1 cellular context compared by ENCODE assay signal in genomic region chr17:60135160-60135950, GRCh38.
A peak's percentile ranks its signal among the peaks of the same experiment; 100 is the strongest.
TF ChIP-seq lines count a peak whose summit lies in the region.

No MANE protein-coding gene starts in this region.

TF ChIP-seq in HepG2, 621 proteins besides CTCF, POLR2A, EP300 and RAD21 (continued from another document and continues in another):
- TF ChIP-seq KLF12 (CRISPR knock-in tag; IDR thresholded peaks at IDR 0.05; ENCODE audit: borderline replicate concordance) (peak; percentile 85; the same call in 1 of the 2 replicates), ZNF101 (CRISPR knock-in tag; IDR thresholded peaks at IDR 0.05; ENCODE audit: borderline replicate concordance, low read depth) (0 out of 2 replicates have a peak, but pooled peaks have one; percentile 24), ZFP1 (CRISPR knock-in tag; IDR thresholded peaks at IDR 0.05) (no peak), ZBTB42 (CRISPR knock-in tag; IDR thresholded peaks at IDR 0.05) (no peak), BRF2 (CRISPR knock-in tag; IDR thresholded peaks at IDR 0.05) (no peak), SMC3 (IDR thresholded peaks at IDR 0.05; ENCODE audit: low read length) (no peak), GTF2F1 (IDR thresholded peaks at IDR 0.05; ENCODE audit: low read length) (no peak), MXI1 (IDR thresholded peaks at IDR 0.05; ENCODE audit: borderline replicate concordance, low read depth, low read length) (no peak; the same call in 2 of the 3 replicates), MIER3 (CRISPR knock-in tag; IDR thresholded peaks at IDR 0.05; ENCODE audit: borderline replicate concordance) (peak; percentile 61; the same call in 1 of the 2 replicates), NR3C1 (CRISPR knock-in tag; IDR thresholded peaks at IDR 0.05) (no peak), CCAR2 (optimal IDR thresholded peaks at IDR 0.05; ENCODE audit: low read depth, low read length) (no peak), ZSCAN21 (CRISPR knock-in tag; IDR thresholded peaks at IDR 0.05; ENCODE audit: borderline replicate concordance) (no peak), FOXM1 (CRISPR knock-in tag; IDR thresholded peaks at IDR 0.05) (peak; percentile 92), ADNP (CRISPR knock-in tag; IDR thresholded peaks at IDR 0.05) (no peak; the same call in 1 of the 2 replicates), HNF4A (CRISPR knock-in tag; IDR thresholded peaks at IDR 0.05) (peak; percentile 41; the same call in 1 of the 2 replicates), ZNF431 (CRISPR knock-in tag; IDR thresholded peaks at IDR 0.05; ENCODE audit: borderline replicate concordance, low read depth) (no peak; the same call in 1 of the 2 replicates), RFXANK (CRISPR knock-in tag; IDR thresholded peaks at IDR 0.05) (no peak), ZNF382 (CRISPR knock-in tag; IDR thresholded peaks at IDR 0.05; ENCODE audit: borderline replicate concordance) (no peak), FOXO1 (CRISPR knock-in tag; IDR thresholded peaks at IDR 0.05) (no peak), ZNF260 (CRISPR knock-in tag; IDR thresholded peaks at IDR 0.05; ENCODE audit: borderline replicate concordance, low read depth) (peak; percentile 85; the same call in 1 of the 2 replicates), GZF1 (CRISPR knock-in tag; IDR thresholded peaks at IDR 0.05) (no peak), ARNT (IDR thresholded peaks at IDR 0.05) (no peak), NFKB2 (CRISPR knock-in tag; IDR thresholded peaks at IDR 0.05; ENCODE audit: borderline replicate concordance) (peak; percentile 98), TCF12 (IDR thresholded peaks at IDR 0.05) (no peak), TCF12 (CRISPR knock-in tag; IDR thresholded peaks at IDR 0.05) (no peak), JUN (CRISPR knock-in tag; IDR thresholded peaks at IDR 0.05) (no peak), HNRNPL (IDR thresholded peaks at IDR 0.05; ENCODE audit: low read depth, low read length) (no peak), KLF16 (CRISPR knock-in tag; IDR thresholded peaks at IDR 0.05) (peak in 1 of 2 experiments; percentile 60; a peak in 1 of 4 replicates), ZNF839 (CRISPR knock-in tag; IDR thresholded peaks at IDR 0.05; ENCODE audit: borderline replicate concordance) (peak; percentile 58; the same call in 1 of the 2 replicates), PLRG1 (conservative IDR thresholded peaks at IDR 0.05) (no peak), ZNF430 (CRISPR knock-in tag; IDR thresholded peaks at IDR 0.05) (no peak), ZNF598 (CRISPR knock-in tag; IDR thresholded peaks at IDR 0.05; ENCODE audit: borderline replicate concordance) (0 out of 2 replicates have a peak, but pooled peaks have one; percentile 88), ZNF354B (CRISPR knock-in tag; IDR thresholded peaks at IDR 0.05) (no peak), TBL1XR1 (IDR thresholded peaks at IDR 0.05; ENCODE audit: borderline replicate concordance, low read length, partially characterized antibody) (no peak), GABPB1 (CRISPR knock-in tag; IDR thresholded peaks at IDR 0.05) (peak; percentile 85), ZNF558 (CRISPR knock-in tag; IDR thresholded peaks at IDR 0.05; ENCODE audit: borderline replicate concordance) (no peak), SYNCRIP (IDR thresholded peaks at IDR 0.05; ENCODE audit: insufficient read depth, low read depth, low read length) (no peak), HOXA3 (CRISPR knock-in tag; IDR thresholded peaks at IDR 0.05) (peak; percentile 91), TBP (CRISPR knock-in tag; IDR thresholded peaks at IDR 0.05) (peak; percentile 52; the same call in 1 of the 2 replicates), ARID2 (CRISPR knock-in tag; IDR thresholded peaks at IDR 0.05; ENCODE audit: borderline replicate concordance) (peak; percentile 62; the same call in 1 of the 2 replicates), ZMYM2 (CRISPR knock-in tag; IDR thresholded peaks at IDR 0.05) (no peak), ARNTL (CRISPR knock-in tag; IDR thresholded peaks at IDR 0.05) (peak; percentile 46; the same call in 1 of the 2 replicates), GATAD1 (CRISPR knock-in tag; IDR thresholded peaks at IDR 0.05) (peak; percentile 87), RELA (CRISPR knock-in tag; IDR thresholded peaks at IDR 0.05) (peak; percentile 64; the same call in 1 of the 2 replicates)
- TF ChIP-seq, protein P1, sequence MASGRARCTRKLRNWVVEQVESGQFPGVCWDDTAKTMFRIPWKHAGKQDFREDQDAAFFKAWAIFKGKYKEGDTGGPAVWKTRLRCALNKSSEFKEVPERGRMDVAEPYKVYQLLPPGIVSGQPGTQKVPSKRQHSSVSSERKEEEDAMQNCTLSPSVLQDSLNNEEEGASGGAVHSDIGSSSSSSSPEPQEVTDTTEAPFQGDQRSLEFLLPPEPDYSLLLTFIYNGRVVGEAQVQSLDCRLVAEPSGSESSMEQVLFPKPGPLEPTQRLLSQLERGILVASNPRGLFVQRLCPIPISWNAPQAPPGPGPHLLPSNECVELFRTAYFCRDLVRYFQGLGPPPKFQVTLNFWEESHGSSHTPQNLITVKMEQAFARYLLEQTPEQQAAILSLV (CRISPR knock-in tag; IDR thresholded peaks at IDR 0.05; ENCODE audit: borderline replicate concordance): peak; percentile 31; the same call in 1 of the 2 replicates
- TF ChIP-seq, protein P2, sequence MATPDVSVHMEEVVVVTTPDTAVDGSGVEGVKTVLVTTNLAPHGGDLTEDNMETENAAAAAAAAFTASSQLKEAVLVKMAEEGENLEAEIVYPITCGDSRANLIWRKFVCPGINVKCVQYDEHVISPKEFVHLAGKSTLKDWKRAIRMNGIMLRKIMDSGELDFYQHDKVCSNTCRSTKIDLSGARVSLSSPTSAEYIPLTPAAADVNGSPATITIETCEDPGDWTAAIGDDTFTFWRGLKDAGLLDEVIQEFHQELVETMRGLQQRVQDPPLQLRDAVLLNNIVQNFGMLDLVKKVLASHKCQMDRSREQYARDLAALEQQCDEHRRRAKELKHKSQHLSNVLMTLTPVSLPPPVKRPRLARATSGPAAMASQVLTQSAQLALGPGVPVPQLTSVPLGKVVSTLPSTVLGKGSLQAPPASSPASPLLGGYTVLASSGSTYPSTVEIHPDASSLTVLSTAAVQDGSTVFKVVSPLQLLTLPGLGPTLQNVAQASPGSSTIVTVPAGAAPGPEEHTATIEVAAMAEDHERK (CRISPR knock-in tag; IDR thresholded peaks at IDR 0.05; ENCODE audit: low read depth): peak; percentile 68
- TF ChIP-seq, protein P3, sequence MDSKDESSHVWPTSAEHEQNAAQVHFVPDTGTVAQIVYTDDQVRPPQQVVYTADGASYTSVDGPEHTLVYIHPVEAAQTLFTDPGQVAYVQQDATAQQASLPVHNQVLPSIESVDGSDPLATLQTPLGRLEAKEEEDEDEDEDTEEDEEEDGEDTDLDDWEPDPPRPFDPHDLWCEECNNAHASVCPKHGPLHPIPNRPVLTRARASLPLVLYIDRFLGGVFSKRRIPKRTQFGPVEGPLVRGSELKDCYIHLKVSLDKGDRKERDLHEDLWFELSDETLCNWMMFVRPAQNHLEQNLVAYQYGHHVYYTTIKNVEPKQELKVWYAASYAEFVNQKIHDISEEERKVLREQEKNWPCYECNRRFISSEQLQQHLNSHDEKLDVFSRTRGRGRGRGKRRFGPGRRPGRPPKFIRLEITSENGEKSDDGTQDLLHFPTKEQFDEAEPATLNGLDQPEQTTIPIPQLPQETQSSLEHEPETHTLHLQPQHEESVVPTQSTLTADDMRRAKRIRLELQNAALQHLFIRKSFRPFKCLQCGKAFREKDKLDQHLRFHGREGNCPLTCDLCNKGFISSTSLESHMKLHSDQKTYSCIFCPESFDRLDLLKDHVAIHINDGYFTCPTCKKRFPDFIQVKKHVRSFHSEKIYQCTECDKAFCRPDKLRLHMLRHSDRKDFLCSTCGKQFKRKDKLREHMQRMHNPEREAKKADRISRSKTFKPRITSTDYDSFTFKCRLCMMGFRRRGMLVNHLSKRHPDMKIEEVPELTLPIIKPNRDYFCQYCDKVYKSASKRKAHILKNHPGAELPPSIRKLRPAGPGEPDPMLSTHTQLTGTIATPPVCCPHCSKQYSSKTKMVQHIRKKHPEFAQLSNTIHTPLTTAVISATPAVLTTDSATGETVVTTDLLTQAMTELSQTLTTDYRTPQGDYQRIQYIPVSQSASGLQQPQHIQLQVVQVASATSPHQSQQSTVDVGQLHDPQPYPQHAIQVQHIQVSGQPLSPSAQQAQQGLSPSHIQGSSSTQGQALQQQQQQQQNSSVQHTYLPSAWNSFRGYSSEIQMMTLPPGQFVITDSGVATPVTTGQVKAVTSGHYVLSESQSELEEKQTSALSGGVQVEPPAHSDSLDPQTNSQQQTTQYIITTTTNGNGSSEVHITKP (CRISPR knock-in tag; IDR thresholded peaks at IDR 0.05; ENCODE audit: low read depth): no peak
- TF ChIP-seq, protein P4, sequence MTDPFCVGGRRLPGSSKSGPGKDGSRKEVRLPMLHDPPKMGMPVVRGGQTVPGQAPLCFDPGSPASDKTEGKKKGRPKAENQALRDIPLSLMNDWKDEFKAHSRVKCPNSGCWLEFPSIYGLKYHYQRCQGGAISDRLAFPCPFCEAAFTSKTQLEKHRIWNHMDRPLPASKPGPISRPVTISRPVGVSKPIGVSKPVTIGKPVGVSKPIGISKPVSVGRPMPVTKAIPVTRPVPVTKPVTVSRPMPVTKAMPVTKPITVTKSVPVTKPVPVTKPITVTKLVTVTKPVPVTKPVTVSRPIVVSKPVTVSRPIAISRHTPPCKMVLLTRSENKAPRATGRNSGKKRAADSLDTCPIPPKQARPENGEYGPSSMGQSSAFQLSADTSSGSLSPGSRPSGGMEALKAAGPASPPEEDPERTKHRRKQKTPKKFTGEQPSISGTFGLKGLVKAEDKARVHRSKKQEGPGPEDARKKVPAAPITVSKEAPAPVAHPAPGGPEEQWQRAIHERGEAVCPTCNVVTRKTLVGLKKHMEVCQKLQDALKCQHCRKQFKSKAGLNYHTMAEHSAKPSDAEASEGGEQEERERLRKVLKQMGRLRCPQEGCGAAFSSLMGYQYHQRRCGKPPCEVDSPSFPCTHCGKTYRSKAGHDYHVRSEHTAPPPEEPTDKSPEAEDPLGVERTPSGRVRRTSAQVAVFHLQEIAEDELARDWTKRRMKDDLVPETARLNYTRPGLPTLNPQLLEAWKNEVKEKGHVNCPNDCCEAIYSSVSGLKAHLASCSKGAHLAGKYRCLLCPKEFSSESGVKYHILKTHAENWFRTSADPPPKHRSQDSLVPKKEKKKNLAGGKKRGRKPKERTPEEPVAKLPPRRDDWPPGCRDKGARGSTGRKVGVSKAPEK (CRISPR knock-in tag; IDR thresholded peaks at IDR 0.05; ENCODE audit: borderline replicate concordance): peak; percentile 43
- TF ChIP-seq, protein P5, sequence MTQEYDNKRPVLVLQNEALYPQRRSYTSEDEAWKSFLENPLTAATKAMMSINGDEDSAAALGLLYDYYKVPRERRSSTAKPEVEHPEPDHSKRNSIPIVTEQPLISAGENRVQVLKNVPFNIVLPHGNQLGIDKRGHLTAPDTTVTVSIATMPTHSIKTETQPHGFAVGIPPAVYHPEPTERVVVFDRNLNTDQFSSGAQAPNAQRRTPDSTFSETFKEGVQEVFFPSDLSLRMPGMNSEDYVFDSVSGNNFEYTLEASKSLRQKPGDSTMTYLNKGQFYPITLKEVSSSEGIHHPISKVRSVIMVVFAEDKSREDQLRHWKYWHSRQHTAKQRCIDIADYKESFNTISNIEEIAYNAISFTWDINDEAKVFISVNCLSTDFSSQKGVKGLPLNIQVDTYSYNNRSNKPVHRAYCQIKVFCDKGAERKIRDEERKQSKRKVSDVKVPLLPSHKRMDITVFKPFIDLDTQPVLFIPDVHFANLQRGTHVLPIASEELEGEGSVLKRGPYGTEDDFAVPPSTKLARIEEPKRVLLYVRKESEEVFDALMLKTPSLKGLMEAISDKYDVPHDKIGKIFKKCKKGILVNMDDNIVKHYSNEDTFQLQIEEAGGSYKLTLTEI (CRISPR knock-in tag; conservative IDR thresholded peaks at IDR 0.05): no peak
- TF ChIP-seq, protein P6, sequence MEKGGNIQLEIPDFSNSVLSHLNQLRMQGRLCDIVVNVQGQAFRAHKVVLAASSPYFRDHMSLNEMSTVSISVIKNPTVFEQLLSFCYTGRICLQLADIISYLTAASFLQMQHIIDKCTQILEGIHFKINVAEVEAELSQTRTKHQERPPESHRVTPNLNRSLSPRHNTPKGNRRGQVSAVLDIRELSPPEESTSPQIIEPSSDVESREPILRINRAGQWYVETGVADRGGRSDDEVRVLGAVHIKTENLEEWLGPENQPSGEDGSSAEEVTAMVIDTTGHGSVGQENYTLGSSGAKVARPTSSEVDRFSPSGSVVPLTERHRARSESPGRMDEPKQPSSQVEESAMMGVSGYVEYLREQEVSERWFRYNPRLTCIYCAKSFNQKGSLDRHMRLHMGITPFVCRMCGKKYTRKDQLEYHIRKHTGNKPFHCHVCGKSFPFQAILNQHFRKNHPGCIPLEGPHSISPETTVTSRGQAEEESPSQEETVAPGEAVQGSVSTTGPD (CRISPR knock-in tag; IDR thresholded peaks at IDR 0.05): 0 out of 2 replicates have a peak, but pooled peaks have one; percentile 37
- TF ChIP-seq, protein P7, sequence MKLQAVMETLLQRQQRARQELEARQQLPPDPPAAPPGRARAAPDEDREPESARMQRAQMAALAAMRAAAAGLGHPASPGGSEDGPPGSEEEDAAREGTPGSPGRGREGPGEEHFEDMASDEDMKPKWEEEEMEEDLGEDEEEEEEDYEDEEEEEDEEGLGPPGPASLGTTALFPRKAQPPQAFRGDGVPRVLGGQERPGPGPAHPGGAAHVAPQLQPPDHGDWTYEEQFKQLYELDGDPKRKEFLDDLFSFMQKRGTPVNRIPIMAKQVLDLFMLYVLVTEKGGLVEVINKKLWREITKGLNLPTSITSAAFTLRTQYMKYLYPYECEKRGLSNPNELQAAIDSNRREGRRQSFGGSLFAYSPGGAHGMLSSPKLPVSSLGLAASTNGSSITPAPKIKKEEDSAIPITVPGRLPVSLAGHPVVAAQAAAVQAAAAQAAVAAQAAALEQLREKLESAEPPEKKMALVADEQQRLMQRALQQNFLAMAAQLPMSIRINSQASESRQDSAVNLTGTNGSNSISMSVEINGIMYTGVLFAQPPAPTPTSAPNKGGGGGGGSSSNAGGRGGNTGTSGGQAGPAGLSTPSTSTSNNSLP (IDR thresholded peaks at IDR 0.05; ENCODE audit: low read depth, low read length): 0 out of 2 replicates have a peak, but pooled peaks have one; percentile 31
